25 cellular contexts compared by ENCODE assay signal in the genomic region with DNA sequence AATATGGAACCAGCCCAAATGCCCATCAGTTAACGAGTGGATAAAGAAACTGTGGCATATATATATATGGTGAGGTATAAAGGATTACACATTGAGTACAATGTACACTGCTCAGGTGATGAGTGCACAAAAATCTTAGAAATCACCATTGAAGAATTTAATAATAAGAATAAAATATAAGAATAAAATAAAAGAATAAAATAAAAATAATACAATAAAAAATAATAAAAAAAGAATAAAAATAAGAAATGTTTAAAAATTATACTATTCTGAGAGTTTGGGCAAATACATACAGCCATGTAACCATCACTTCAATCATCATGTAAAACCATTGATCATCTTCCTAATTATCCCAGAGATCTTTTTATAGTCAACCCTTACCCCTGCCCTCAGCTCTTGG.
A peak's percentile ranks its signal among the peaks of the same experiment; 100 is the strongest.
DNase-seq lines count a peak whose midpoint lies in the region; ATAC-seq, FAIRE-seq and TF ChIP-seq lines count a peak whose summit lies in the region.
"Had no signal": no experiment of that assay in that cellular context is flagged by ENCODE, and none has a peak within 500 bp of the region (broad histone marks: within the 10 kb centered on the region; RNA-seq: fewer than 3 reads in every experiment).

No MANE protein-coding gene starts in this region.

- H3K4me1 Mint-ChIP-seq in WTC11: peaks cover 22% of the 10 kb centered on the region
- peaks cover 4% of the 10 kb centered on the region for H3K4me1 Mint-ChIP-seq in activated naive CD4-positive, alpha-beta T cell treated with anti-CD3 and anti-CD28 coated beads, Interleukin-2, amount 10 ng/mL, durations not matched to agents 7 days and 5 days
- H3K4me1 Mint-ChIP-seq: CD14-positive monocyte; CD4-positive, alpha-beta memory T cell; CD4-positive, CD25-positive, alpha-beta regulatory T cell; CD8-positive, alpha-beta memory T cell had no signal

- H3K27ac Mint-ChIP-seq in WTC11: no peak overlapping the region
- no peak overlapping the region for H3K27ac Mint-ChIP-seq in activated naive CD4-positive, alpha-beta T cell treated with anti-CD3 and anti-CD28 coated beads, Interleukin-2, amount 10 ng/mL, durations not matched to agents 7 days and 5 days
- H3K27ac Mint-ChIP-seq: CD14-positive monocyte; CD4-positive, alpha-beta memory T cell; CD4-positive, CD25-positive, alpha-beta regulatory T cell; CD8-positive, alpha-beta memory T cell had no signal

- ATAC-seq in WTC11 (no peak), sciatic nerve (no peak)
- ATAC-seq: A549, GM12878 had no signal

- CTCF ChIA-PET in WTC11 (lab: Charles Lee): no interaction called here
- CTCF ChIA-PET in activated naive CD4-positive, alpha-beta T cell treated with anti-CD3 and anti-CD28 coated beads, Interleukin-2, amount 10 ng/mL, durations not matched to agents 7 days and 5 days (lab: Charles Lee): no interaction called here

- H3K27me3 Mint-ChIP-seq in WTC11 (ENCODE audit: low read depth): peaks cover 2% of the 10 kb centered on the region
- no peaks in the 10 kb centered on the region for H3K27me3 Mint-ChIP-seq in activated naive CD4-positive, alpha-beta T cell treated with anti-CD3 and anti-CD28 coated beads, Interleukin-2, amount 10 ng/mL, durations not matched to agents 7 days and 5 days
- H3K27me3 Mint-ChIP-seq: CD4-positive, alpha-beta memory T cell; CD4-positive, CD25-positive, alpha-beta regulatory T cell had no signal

- no peak for TF ChIP-seq CTCF in WTC11 (IDR thresholded peaks at IDR 0.05)

- no peak overlapping the region for H3K4me3 Mint-ChIP-seq in WTC11
- no peak overlapping the region for H3K4me3 Mint-ChIP-seq in activated naive CD4-positive, alpha-beta T cell treated with anti-CD3 and anti-CD28 coated beads, Interleukin-2, amount 10 ng/mL, durations not matched to agents 7 days and 5 days
- H3K4me3 Mint-ChIP-seq: CD14-positive monocyte; CD4-positive, alpha-beta memory T cell; CD4-positive, CD25-positive, alpha-beta regulatory T cell; CD8-positive, alpha-beta memory T cell had no signal

- FAIRE-seq in frontal cortex (lab: Jason Lieb, UNC): peak; percentile 58
- FAIRE-seq: A549, GM12878, GM12892, GM18507 had no signal

- POLR2A ChIA-PET in WTC11 (lab: Charles Lee): no interaction called here

- DNase-seq in WTC11 (ENCODE audit: low spot score) (no peak), frontal cortex (ENCODE audit: low spot score in 2 of 2) (no peak), sciatic nerve (ENCODE audit: low spot score) (no peak), NCI-H2107 treated with DMSO at 0.1 percent for 48 hours (lab: John Stamatoyannopoulos, UW; ENCODE audit: unreplicated experiment) (no peak)
- DNase-seq in activated naive CD4-positive, alpha-beta T cell treated with anti-CD3 and anti-CD28 coated beads, Interleukin-2, amount 10 ng/mL, durations not matched to agents 7 days and 5 days: no peak
- DNase-seq: 8988T; ACHN; BE2C; C1 segment of cervical spinal cord; CD4-positive, alpha-beta memory T cell; CD4-positive, CD25-positive, alpha-beta regulatory T cell; CD8-positive, alpha-beta memory T cell; COR-L47; DMS 273 treated with DMSO at 0.1 percent for 48 hours; DMS153; DMS53; DMS79; DND-41; EL; GDM1 had no signal

- H3K9me3 Mint-ChIP-seq in WTC11: peaks cover 13% of the 10 kb centered on the region
- H3K9me3 Mint-ChIP-seq in activated naive CD4-positive, alpha-beta T cell treated with anti-CD3 and anti-CD28 coated beads, Interleukin-2, amount 10 ng/mL, durations not matched to agents 7 days and 5 days: peaks cover 11% of the 10 kb centered on the region

- intact Hi-C loops in sciatic nerve (cut with DNase I): no loop called here

- H3K36me3 Mint-ChIP-seq in WTC11: no peaks in the 10 kb centered on the region
- peaks cover 1% of the 10 kb centered on the region for H3K36me3 Mint-ChIP-seq in activated naive CD4-positive, alpha-beta T cell treated with anti-CD3 and anti-CD28 coated beads, Interleukin-2, amount 10 ng/mL, durations not matched to agents 7 days and 5 days
- H3K36me3 Mint-ChIP-seq: CD14-positive monocyte; CD4-positive, alpha-beta memory T cell; CD4-positive, CD25-positive, alpha-beta regulatory T cell; CD8-positive, alpha-beta memory T cell had no signal

TF ChIP-seq in WTC11, 78 proteins besides CTCF, POLR2A, EP300 and RAD21:
- TF ChIP-seq TEAD1 (CRISPR knock-in tag; IDR thresholded peaks at IDR 0.05) (no peak), ZNF138 (CRISPR knock-in tag; conservative IDR thresholded peaks at IDR 0.05) (no peak), HMGA2 (CRISPR knock-in tag; IDR thresholded peaks at IDR 0.05) (peak; percentile 92)
